Comparison of ENCODE assay signal across 2 cellular contexts in the genomic region with DNA sequence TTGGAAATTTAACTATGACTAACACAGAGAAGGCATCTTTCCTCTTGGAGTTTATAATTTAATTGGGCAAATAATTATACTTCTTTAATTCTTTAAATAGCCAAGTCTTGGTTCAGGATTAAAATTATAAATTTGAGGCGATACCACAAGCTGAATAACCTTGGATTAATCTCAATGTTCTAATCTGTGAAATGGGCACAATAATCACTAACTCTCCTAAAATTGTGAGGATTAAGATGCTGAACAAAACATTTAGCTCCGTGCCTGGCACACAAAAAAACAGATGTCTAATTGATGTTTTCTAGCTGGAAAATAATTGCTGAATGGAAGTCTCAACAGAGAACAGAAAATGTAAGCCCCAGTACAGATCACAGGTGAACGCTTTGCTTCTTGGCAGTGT.
TF ChIP-seq lines count a peak whose summit lies in the region.

No MANE protein-coding gene starts in this region.

TF ChIP-seq in HepG2, 621 proteins besides CTCF, POLR2A, EP300 and RAD21:
- TF ChIP-seq NCOA2 (CRISPR knock-in tag; IDR thresholded peaks at IDR 0.05): no peak
- no peak for TF ChIP-seq NKX3-1 (CRISPR knock-in tag; IDR thresholded peaks at IDR 0.05)
- TF ChIP-seq ZNF629 (CRISPR knock-in tag; conservative IDR thresholded peaks at IDR 0.05): peak; percentile 66
- no peak for TF ChIP-seq HDAC6 (IDR thresholded peaks at IDR 0.05; ENCODE audit: low read depth, low read length)
- TF ChIP-seq FOXO1 (CRISPR knock-in tag; IDR thresholded peaks at IDR 0.05): no peak
- no peak for TF ChIP-seq HES4 (CRISPR knock-in tag; IDR thresholded peaks at IDR 0.05; ENCODE audit: borderline replicate concordance)

TF ChIP-seq in K562, 482 proteins besides CTCF, POLR2A, EP300 and RAD21:
- TF ChIP-seq ZZZ3 (IDR thresholded peaks at IDR 0.05) (no peak), ZBTB7A (IDR thresholded peaks at IDR 0.05; ENCODE audit: borderline replicate concordance, control insufficient read depth, low read depth, low read length) (no peak), NFXL1 (CRISPR knock-in tag; IDR thresholded peaks at IDR 0.05) (no peak), FOXA3 (CRISPR knock-in tag; conservative IDR thresholded peaks at IDR 0.05 in 1 of 2, IDR thresholded peaks at IDR 0.05 in 1 of 2) (no peak), DMBX1 (CRISPR knock-in tag; IDR thresholded peaks at IDR 0.05; ENCODE audit: borderline replicate concordance) (no peak), RBM25 (IDR thresholded peaks at IDR 0.05; ENCODE audit: low read depth, low read length, severe bottlenecking) (peak; percentile 67), ESRRA (IDR thresholded peaks at IDR 0.05; ENCODE audit: borderline replicate concordance, low read depth) (peak; percentile 54), PYGO2 (tag; IDR thresholded peaks at IDR 0.05) (no peak)
- TF ChIP-seq, protein P1, sequence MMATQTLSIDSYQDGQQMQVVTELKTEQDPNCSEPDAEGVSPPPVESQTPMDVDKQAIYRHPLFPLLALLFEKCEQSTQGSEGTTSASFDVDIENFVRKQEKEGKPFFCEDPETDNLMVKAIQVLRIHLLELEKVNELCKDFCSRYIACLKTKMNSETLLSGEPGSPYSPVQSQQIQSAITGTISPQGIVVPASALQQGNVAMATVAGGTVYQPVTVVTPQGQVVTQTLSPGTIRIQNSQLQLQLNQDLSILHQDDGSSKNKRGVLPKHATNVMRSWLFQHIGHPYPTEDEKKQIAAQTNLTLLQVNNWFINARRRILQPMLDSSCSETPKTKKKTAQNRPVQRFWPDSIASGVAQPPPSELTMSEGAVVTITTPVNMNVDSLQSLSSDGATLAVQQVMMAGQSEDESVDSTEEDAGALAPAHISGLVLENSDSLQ (IDR thresholded peaks at IDR 0.05): no peak
- TF ChIP-seq, protein P2, sequence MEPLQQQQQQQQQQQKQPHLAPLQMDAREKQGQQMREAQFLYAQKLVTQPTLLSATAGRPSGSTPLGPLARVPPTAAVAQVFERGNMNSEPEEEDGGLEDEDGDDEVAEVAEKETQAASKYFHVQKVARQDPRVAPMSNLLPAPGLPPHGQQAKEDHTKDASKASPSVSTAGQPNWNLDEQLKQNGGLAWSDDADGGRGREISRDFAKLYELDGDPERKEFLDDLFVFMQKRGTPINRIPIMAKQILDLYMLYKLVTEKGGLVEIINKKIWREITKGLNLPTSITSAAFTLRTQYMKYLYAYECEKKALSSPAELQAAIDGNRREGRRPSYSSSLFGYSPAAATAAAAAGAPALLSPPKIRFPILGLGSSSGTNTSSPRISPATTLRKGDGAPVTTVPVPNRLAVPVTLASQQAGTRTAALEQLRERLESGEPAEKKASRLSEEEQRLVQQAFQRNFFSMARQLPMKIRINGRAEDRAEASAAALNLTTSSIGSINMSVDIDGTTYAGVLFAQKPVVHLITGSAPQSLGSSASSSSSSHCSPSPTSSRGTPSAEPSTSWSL (CRISPR knock-in tag; IDR thresholded peaks at IDR 0.05; ENCODE audit: borderline replicate concordance): no peak
